ENCODE assay signal across 1 cellular context in genomic region chr17:81328925-81329278, GRCh38.
TF ChIP-seq lines count a peak whose summit lies in the region.

No MANE protein-coding gene starts in this region.

TF ChIP-seq in HepG2, 621 proteins besides CTCF, POLR2A, EP300 and RAD21 (continued from another document):
- TF ChIP-seq PATZ1 (CRISPR knock-in tag; IDR thresholded peaks at IDR 0.05) (0 out of 2 replicates have a peak, but pooled peaks have one; percentile 3), ZBTB21 (CRISPR knock-in tag; IDR thresholded peaks at IDR 0.05) (no peak), MTERF4 (CRISPR knock-in tag; IDR thresholded peaks at IDR 0.05) (no peak), ZBTB7B (CRISPR knock-in tag; IDR thresholded peaks at IDR 0.05) (no peak), PHF5A (CRISPR knock-in tag; IDR thresholded peaks at IDR 0.05; ENCODE audit: low read depth, unreplicated experiment) (no peak), KDM2A (CRISPR knock-in tag; IDR thresholded peaks at IDR 0.05; ENCODE audit: borderline replicate concordance, low read depth) (0 out of 2 replicates have a peak, but pooled peaks have one; percentile 4), ZNF710 (CRISPR knock-in tag; IDR thresholded peaks at IDR 0.05; ENCODE audit: borderline replicate concordance) (no peak), TRIM22 (IDR thresholded peaks at IDR 0.05) (no peak), ZNF335 (CRISPR knock-in tag; IDR thresholded peaks at IDR 0.05) (0 out of 2 replicates have a peak, but pooled peaks have one; percentile 3), AGO1 (IDR thresholded peaks at IDR 0.05; ENCODE audit: low read depth, low read length, poor library complexity, severe bottlenecking) (no peak), ZNF276 (CRISPR knock-in tag; IDR thresholded peaks at IDR 0.05; ENCODE audit: low read depth) (no peak), NR3C1 (CRISPR knock-in tag; IDR thresholded peaks at IDR 0.05) (no peak), FOXA3 (CRISPR knock-in tag; IDR thresholded peaks at IDR 0.05) (no peak), ZNF296 (CRISPR knock-in tag; conservative IDR thresholded peaks at IDR 0.05) (no peak), SOX5 (CRISPR knock-in tag; IDR thresholded peaks at IDR 0.05; ENCODE audit: borderline replicate concordance) (no peak), ZNF281 (CRISPR knock-in tag; IDR thresholded peaks at IDR 0.05; ENCODE audit: borderline replicate concordance) (no peak), ZNF691 (CRISPR knock-in tag; IDR thresholded peaks at IDR 0.05; ENCODE audit: borderline replicate concordance, low read depth) (no peak), ZNF644 (CRISPR knock-in tag; IDR thresholded peaks at IDR 0.05; ENCODE audit: low read depth) (no peak), TP53 (CRISPR knock-in tag; conservative IDR thresholded peaks at IDR 0.05) (no peak)
